In genomic region chr1:166972193-166972592, GRCh38 we compare ENCODE assay signal across 13 cellular contexts. TPM values are rescaled to one million over a fixed set of nuclear protein-coding genes. Genes with fewer than 3 reads are reported as not detected.
"Had no signal": no experiment of that assay in that cellular context is flagged by ENCODE, and none has a peak within 500 bp of the region (broad histone marks: within the 10 kb centered on the region; RNA-seq: fewer than 3 reads in every experiment).

No MANE protein-coding gene starts in this region.

- H3K9me3 ChIP-seq: gastrocnemius medialis, left ventricle myocardium inferior, neutrophil, thyroid gland, vagina had no signal

- H3K27ac ChIP-seq: gastrocnemius medialis, left ventricle myocardium inferior, neutrophil, skin epidermis, thyroid gland, vagina had no signal

- ATAC-seq: gastrocnemius medialis had no signal

- H3K27me3 ChIP-seq: thyroid gland, vagina had no signal

- DNase-seq: activated B cell treated with CpG ODN at 0.5 μM for 24 hours; activated CD4-positive, alpha-beta T cell treated with anti-CD3 and anti-CD28 coated beads, Interleukin-2, amount 50 U/mL, for 1 hour; activated gamma-delta T cell treated with Interleukin-2 at 50 U/mL for 16 hours; activated T-cell treated with anti-CD3 and anti-CD28 coated beads, Interleukin-2, amount 50 U/mL, for 1 hour; effector CD4-positive, alpha-beta T cell; gastrocnemius medialis; kidney; left ventricle myocardium inferior; thyroid gland had no signal

- H3K4me3 ChIP-seq: gastrocnemius medialis, left ventricle myocardium inferior, skin epidermis, thyroid gland, vagina had no signal

- H3K36me3 ChIP-seq: gastrocnemius medialis, left ventricle myocardium inferior, neutrophil, thyroid gland, vagina had no signal

RNA-seq across cellular contexts. Expression of gene MAEL, which starts 16.9 kb away (rescaled TPM):
- total RNA-seq: activated B cell treated with CpG ODN at 0.5 μM for 24 hours; gastrocnemius medialis; T-helper 1 cell treated with Interleukin-12 subunit alpha and Interleukin-12 subunit beta and Interleukin-4 antibody, amounts not matched to agents 30 ng/mL and 1 ng/mL, for 36 hours; vagina had no signal
